In the genomic region with DNA sequence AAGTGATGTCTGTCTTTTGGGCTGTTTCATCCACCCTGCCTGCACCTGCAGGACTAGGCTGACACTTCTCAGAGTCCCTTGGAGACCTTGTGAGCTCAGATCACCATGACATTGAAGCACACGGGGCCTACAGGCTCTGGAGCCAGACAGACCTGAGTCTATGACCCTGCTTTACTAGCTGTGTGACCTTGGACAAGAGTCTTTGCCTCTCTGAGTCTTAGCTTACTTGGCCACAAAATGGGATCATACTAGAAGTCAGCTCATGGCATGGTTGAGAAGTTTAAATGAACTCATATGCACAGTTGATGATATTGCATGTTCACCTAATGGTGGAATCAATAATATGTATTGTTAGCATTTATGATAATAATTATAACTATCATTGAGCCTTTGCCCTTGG, we compare ENCODE assay signal across 31 cellular contexts.
"Had no signal": no experiment of that assay in that cellular context is flagged by ENCODE, and none has a peak within 500 bp of the region (broad histone marks: within the 10 kb centered on the region; RNA-seq: fewer than 3 reads in every experiment).

No MANE protein-coding gene starts in this region.

- H3K27ac Mint-ChIP-seq: activated B cell treated with CpG ODN at 0.5 μM for 24 hours; activated CD8-positive, alpha-beta T cell treated with anti-CD3 and anti-CD28 coated beads for 36 hours; activated naive CD4-positive, alpha-beta T cell treated with anti-CD3 and anti-CD28 coated beads for 36 hours; activated naive CD4-positive, alpha-beta T cell treated with anti-CD3 and anti-CD28 coated beads, Interleukin-2, amount 50 U/mL, for 24 hours; activated naive CD8-positive, alpha-beta T cell treated with anti-CD3 and anti-CD28 coated beads for 36 hours; activated naive CD8-positive, alpha-beta T cell treated with anti-CD3 and anti-CD28 coated beads, Interleukin-2, amount 50 U/mL, for 24 hours; activated T-helper 1 cell treated with anti-CD3 and anti-CD28 coated beads, Interleukin-12 subunit alpha, Interleukin-12 subunit beta, Interleukin-2, Interleukin-4 antibody, amounts not matched to agents 30 ng/mL and 10 ng/mL and 1 ng/mL, durations not matched to agents 14 hours and 24 hours and 36 hours; activated T-helper 2 cell treated with anti-CD3 and anti-CD28 coated beads, Interferon-gamma antibody, Interleukin-2, Interleukin-4, amounts not matched to agents 10 μg/mL and 5 μg/mL and 100 μg/mL, durations not matched to agents 14 hours and 24 hours and 36 hours; T-helper 17 cell; T-helper 2 cell treated with Interferon-gamma antibody and Interleukin-4, amounts not matched to agents 5 μg/mL and 100 μg/mL, for 36 hours had no signal

- H3K4me3 ChIP-seq: adrenal gland, body of pancreas, esophagus squamous epithelium, gastroesophageal sphincter, heart right ventricle had no signal

- ATAC-seq: activated CD4-positive, CD25-positive, alpha-beta regulatory T cell treated with anti-CD3 and anti-CD28 coated beads, Interleukin-2, amount 50 U/mL, for 24 hours; activated CD8-positive, alpha-beta T cell treated with anti-CD3 and anti-CD28 coated beads for 36 hours; activated naive CD8-positive, alpha-beta T cell treated with anti-CD3 and anti-CD28 coated beads, Interleukin-2, amount 50 U/mL, for 24 hours; body of pancreas; gastroesophageal sphincter; T-helper 17 cell had no signal

- DNase-seq: activated B cell treated with CpG ODN at 0.5 μM for 24 hours; activated CD4-positive, alpha-beta T cell treated with anti-CD3 and anti-CD28 coated beads for 48 hours; activated CD4-positive, alpha-beta T cell treated with anti-CD3 and anti-CD28 coated beads, Interleukin-2, amount 50 U/mL, for 1 hour; activated CD4-positive, alpha-beta T cell treated with anti-CD3 and anti-CD28 coated beads, Interleukin-2, amount 50 U/mL, for 48 hours; activated CD8-positive, alpha-beta memory T cell treated with anti-CD3 and anti-CD28 coated beads for 24 hours; activated CD8-positive, alpha-beta T cell treated with anti-CD3 and anti-CD28 coated beads for 36 hours; activated effector memory CD4-positive, alpha-beta T cell treated with anti-CD3 and anti-CD28 coated beads, Interleukin-2, amount 50 U/mL, for 16 hours; activated naive CD4-positive, alpha-beta T cell treated with anti-CD3 and anti-CD28 coated beads for 36 hours; activated naive CD8-positive, alpha-beta T cell treated with anti-CD3 and anti-CD28 coated beads for 36 hours; activated naive CD8-positive, alpha-beta T cell treated with anti-CD3 and anti-CD28 coated beads, Interleukin-2, amount 50 U/mL, for 24 hours; activated T-cell treated with anti-CD3 and anti-CD28 coated beads, Interleukin-2, amount 50 U/mL, for 48 hours; amygdala; aorta; body of pancreas; caudate nucleus; cortex of kidney; effector CD8-positive, alpha-beta T cell; esophagus squamous epithelium; foreskin melanocyte; heart right ventricle; T-helper 17 cell; T1000; WERI-Rb-1 had no signal

- H3K4me1 ChIP-seq: adrenal gland, body of pancreas, gastroesophageal sphincter had no signal

- H3K27me3 ChIP-seq: adrenal gland, body of pancreas, esophagus squamous epithelium, gastroesophageal sphincter, heart right ventricle had no signal

- H3K27ac ChIP-seq: adrenal gland, body of pancreas, epithelial cell of prostate, esophagus squamous epithelium, gastroesophageal sphincter, heart right ventricle, WERI-Rb-1 had no signal

- H3K9me3 Mint-ChIP-seq: activated B cell treated with CpG ODN at 0.5 μM for 24 hours; activated CD8-positive, alpha-beta T cell treated with anti-CD3 and anti-CD28 coated beads for 36 hours; activated naive CD4-positive, alpha-beta T cell treated with anti-CD3 and anti-CD28 coated beads for 36 hours; activated naive CD4-positive, alpha-beta T cell treated with anti-CD3 and anti-CD28 coated beads, Interleukin-2, amount 50 U/mL, for 24 hours; activated naive CD8-positive, alpha-beta T cell treated with anti-CD3 and anti-CD28 coated beads for 36 hours; activated naive CD8-positive, alpha-beta T cell treated with anti-CD3 and anti-CD28 coated beads, Interleukin-2, amount 50 U/mL, for 24 hours; activated T-helper 1 cell treated with anti-CD3 and anti-CD28 coated beads, Interleukin-12 subunit alpha, Interleukin-12 subunit beta, Interleukin-2, Interleukin-4 antibody, amounts not matched to agents 30 ng/mL and 10 ng/mL and 1 ng/mL, durations not matched to agents 14 hours and 24 hours and 36 hours; activated T-helper 2 cell treated with anti-CD3 and anti-CD28 coated beads, Interferon-gamma antibody, Interleukin-2, Interleukin-4, amounts not matched to agents 10 μg/mL and 5 μg/mL and 100 μg/mL, durations not matched to agents 14 hours and 24 hours and 36 hours; T-helper 2 cell treated with Interferon-gamma antibody and Interleukin-4, amounts not matched to agents 5 μg/mL and 100 μg/mL, for 36 hours had no signal

- H3K27me3 Mint-ChIP-seq: activated CD8-positive, alpha-beta T cell treated with anti-CD3 and anti-CD28 coated beads for 36 hours; activated naive CD4-positive, alpha-beta T cell treated with anti-CD3 and anti-CD28 coated beads, Interleukin-2, amount 50 U/mL, for 24 hours; activated naive CD8-positive, alpha-beta T cell treated with anti-CD3 and anti-CD28 coated beads for 36 hours; activated naive CD8-positive, alpha-beta T cell treated with anti-CD3 and anti-CD28 coated beads, Interleukin-2, amount 50 U/mL, for 24 hours; T-helper 17 cell had no signal

- H3K9me3 ChIP-seq: adrenal gland, body of pancreas, esophagus squamous epithelium, gastroesophageal sphincter, heart right ventricle had no signal

- H3K36me3 Mint-ChIP-seq: activated naive CD4-positive, alpha-beta T cell treated with anti-CD3 and anti-CD28 coated beads, Interleukin-2, amount 50 U/mL, for 24 hours; activated naive CD8-positive, alpha-beta T cell treated with anti-CD3 and anti-CD28 coated beads for 36 hours had no signal

- H3K36me3 ChIP-seq: adrenal gland, esophagus squamous epithelium, gastroesophageal sphincter, heart right ventricle, WERI-Rb-1 had no signal

- H3K4me3 Mint-ChIP-seq: activated B cell treated with CpG ODN at 0.5 μM for 24 hours; activated CD8-positive, alpha-beta T cell treated with anti-CD3 and anti-CD28 coated beads for 36 hours; activated naive CD4-positive, alpha-beta T cell treated with anti-CD3 and anti-CD28 coated beads for 36 hours; activated naive CD4-positive, alpha-beta T cell treated with anti-CD3 and anti-CD28 coated beads, Interleukin-2, amount 50 U/mL, for 24 hours; activated naive CD8-positive, alpha-beta T cell treated with anti-CD3 and anti-CD28 coated beads for 36 hours; activated naive CD8-positive, alpha-beta T cell treated with anti-CD3 and anti-CD28 coated beads, Interleukin-2, amount 50 U/mL, for 24 hours; activated T-helper 1 cell treated with anti-CD3 and anti-CD28 coated beads, Interleukin-12 subunit alpha, Interleukin-12 subunit beta, Interleukin-2, Interleukin-4 antibody, amounts not matched to agents 30 ng/mL and 10 ng/mL and 1 ng/mL, durations not matched to agents 14 hours and 24 hours and 36 hours; T-helper 17 cell; T-helper 2 cell treated with Interferon-gamma antibody and Interleukin-4, amounts not matched to agents 5 μg/mL and 100 μg/mL, for 36 hours had no signal

- H3K4me1 Mint-ChIP-seq: activated B cell treated with CpG ODN at 0.5 μM for 24 hours; activated naive CD4-positive, alpha-beta T cell treated with anti-CD3 and anti-CD28 coated beads, Interleukin-2, amount 50 U/mL, for 24 hours; activated naive CD8-positive, alpha-beta T cell treated with anti-CD3 and anti-CD28 coated beads for 36 hours; activated naive CD8-positive, alpha-beta T cell treated with anti-CD3 and anti-CD28 coated beads, Interleukin-2, amount 50 U/mL, for 24 hours had no signal
